Comparison of ENCODE assay signal across 13 cellular contexts in genomic region chr7:1591396-1591795, GRCh38. TPM values are rescaled to one million over a fixed set of nuclear protein-coding genes. Genes with fewer than 3 reads are reported as not detected.
"Had no signal": no experiment of that assay in that cellular context is flagged by ENCODE, and none has a peak within 500 bp of the region (broad histone marks: within the 10 kb centered on the region; RNA-seq: fewer than 3 reads in every experiment).

No MANE protein-coding gene starts in this region.

- H3K27ac ChIP-seq: brain microvascular endothelial cell, tibial nerve had no signal

- H3K27ac Mint-ChIP-seq: activated CD8-positive, alpha-beta T cell treated with anti-CD3 and anti-CD28 coated beads, Interleukin-2, amount 10 ng/mL, durations not matched to agents 7 days and 5 days; dendritic cell treated with granulocyte-macrophage colony-stimulating factor and Interleukin-4, amounts not matched to agents 40 ng/mL and 50 ng/mL, for 4 days had no signal

- DNase-seq: activated CD4-positive, alpha-beta T cell treated with anti-CD3 and anti-CD28 coated beads for 48 hours; activated CD8-positive, alpha-beta memory T cell treated with anti-CD3 and anti-CD28 coated beads, Interleukin-2, amount 50 U/mL, for 48 hours; activated CD8-positive, alpha-beta T cell treated with anti-CD3 and anti-CD28 coated beads, Interleukin-2, amount 10 ng/mL, durations not matched to agents 7 days and 5 days; activated naive CD4-positive, alpha-beta T cell; amniotic stem cell; brain microvascular endothelial cell; cerebellar nuclear complex; erythroblast; hypothalamus; stimulated activated CD4-positive, alpha-beta T cell treated with anti-CD3 and anti-CD28 coated beads, Interleukin-4, amount 100 ng/mL, for 4 hours had no signal

- H3K36me3 ChIP-seq: brain microvascular endothelial cell had no signal

- H3K4me3 Mint-ChIP-seq: dendritic cell treated with granulocyte-macrophage colony-stimulating factor and Interleukin-4, amounts not matched to agents 40 ng/mL and 50 ng/mL, for 4 days had no signal

- H3K4me3 ChIP-seq: tibial nerve had no signal

RNA-seq across cellular contexts. Expression of gene TMEM184A, which starts 35.4 kb away (rescaled TPM):
- total RNA-seq: activated CD8-positive, alpha-beta T cell treated with anti-CD3 and anti-CD28 coated beads, Interleukin-2, amount 10 ng/mL, durations not matched to agents 7 days and 5 days; skeletal muscle tissue had no signal
